Comparison of ENCODE assay signal across 21 cellular contexts in the genomic region with DNA sequence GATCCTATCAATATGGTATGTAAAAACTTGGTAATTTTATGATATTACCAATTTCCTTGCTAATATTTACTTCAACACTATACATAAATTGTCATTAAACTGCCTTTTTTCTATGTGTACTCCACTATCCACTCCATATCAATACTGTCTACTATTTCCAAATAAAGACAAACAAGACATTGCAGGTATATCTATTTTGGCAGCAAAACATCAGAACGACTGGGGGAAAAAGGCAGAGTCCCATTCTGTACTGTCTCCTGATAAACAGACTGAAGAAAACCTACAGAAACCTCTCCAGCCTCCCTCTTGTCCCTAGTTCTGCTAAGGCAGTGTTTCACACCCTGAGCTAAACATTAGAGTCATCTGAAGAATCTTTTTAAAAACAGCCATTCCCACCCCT.
A peak's percentile ranks its signal among the peaks of the same experiment; 100 is the strongest.
DNase-seq lines count a peak whose midpoint lies in the region; ATAC-seq, FAIRE-seq and TF ChIP-seq lines count a peak whose summit lies in the region.
"Had no signal": no experiment of that assay in that cellular context is flagged by ENCODE, and none has a peak within 500 bp of the region (broad histone marks: within the 10 kb centered on the region; RNA-seq: fewer than 3 reads in every experiment).

No MANE protein-coding gene starts in this region.

- H3K4me2 ChIP-seq in HepG2 (ENCODE audit: low read depth, low read length) = no peak overlapping the region
- peak overlapping the region; percentile 24; the same call in 1 of the 2 replicates for H3K4me2 ChIP-seq in OCI-LY3 (ENCODE audit: low read length)
- H3K4me2 ChIP-seq: BLaER1 had no signal

- no peak overlapping the region for H3K9ac ChIP-seq in HepG2 (ENCODE audit: insufficient read depth, low read depth, low read length)
- H3K9ac ChIP-seq in OCI-LY3 (ENCODE audit: low read length) = no peak overlapping the region
- H3K9ac ChIP-seq: BLaER1 had no signal

- intact Hi-C loops in right lobe of liver (cut with DNase I) (no loop called here), HepG2 (cut with micrococcal nuclease; ENCODE audit: unreplicated experiment) (no loop called here), thyroid gland (cut with DNase I) (no loop called here)

- FAIRE-seq in HepG2 (lab: Jason Lieb, UNC) = no peak
- FAIRE-seq: D721Med, G401.6, GM12878, GM12892, GM18507 had no signal

- no TSS peak for BruUV-seq in HepG2 (replicated peaks; lab: Mats Ljungman, UMichigan)

- TF ChIP-seq CTCF in right lobe of liver (IDR thresholded peaks at IDR 0.05) (no peak), HepG2 (CRISPR knock-in tag; IDR thresholded peaks at IDR 0.05) (no peak), OCI-LY3 (IDR thresholded peaks at IDR 0.05; ENCODE audit: low read depth, low read length) (no peak), thyroid gland (IDR thresholded peaks at IDR 0.05) (no peak)

- TF ChIP-seq RAD21 in HepG2 (CRISPR knock-in tag; IDR thresholded peaks at IDR 0.05) = no peak

- H4K20me1 ChIP-seq in HepG2 (ENCODE audit: insufficient read depth, low read length) (no peaks in the 10 kb centered on the region), OCI-LY3 (ENCODE audit: insufficient read depth, low read length) (peaks cover 35% of the 10 kb centered on the region)

- H3K36me3 ChIP-seq in right lobe of liver (peaks cover 0 to 2% (median 0%) of the 10 kb centered on the region in 4 donors), HepG2 (replicated peaks in 1 of 2; ENCODE audit: control insufficient read depth in 1 of 2, insufficient read depth in 2 of 2, low read length in 2 of 2) (peaks cover 3 to 6% of the 10 kb centered on the region in 2 experiments; a peak in 1 of 5 replicates), OCI-LY3 (replicated peaks; ENCODE audit: low read depth, low read length) (peaks cover 12% of the 10 kb centered on the region), thyroid gland (peaks cover 0 to 2% of the 10 kb centered on the region in 2 donors)

- CTCF ChIA-PET in HepG2 (lab: Yijun Ruan, JAX; ENCODE audit: low intra/inter-chr PET ratio, low total read pairs) = no interaction called here

- WGBS in right lobe of liver (ENCODE audit: insufficient coverage, low coverage, low lambda C conversion rate, missing lambda C conversion rate) = 10% methylated on average over 1 of the region's 1 CpG
- WGBS in HepG2 (ENCODE audit: low lambda C conversion rate) = 73% methylated on average over 1 of the region's 1 CpG
- 69 to 91% methylated on average over 1 of the region's 1 CpG for WGBS in thyroid gland, 2 donors

- in situ Hi-C loops in HepG2 (cut with HindIII; ENCODE audit: extremely low pct_ligation_motif_present, low pct_unique_long_range_greater_than_20kb) = no loop called here

- TF ChIP-seq POLR2A in right lobe of liver (IDR thresholded peaks at IDR 0.05) (no peak), HepG2 (IDR thresholded peaks at IDR 0.05; ENCODE audit: insufficient read depth in 1 of 2, low read depth in 2 of 2, low read length in 2 of 2) (no peak), thyroid gland (IDR thresholded peaks at IDR 0.05) (no peak)

- peak; percentile 54 to 65 (median 63) for ATAC-seq in right lobe of liver
- ATAC-seq in HepG2 = no peak
- ATAC-seq in left lobe of liver = peak; percentile 70
- ATAC-seq: GM12878 had no signal

- H3K27me3 ChIP-seq in right lobe of liver (no peaks in the 10 kb centered on the region), HepG2 (ENCODE audit: control insufficient read depth in 1 of 2, insufficient read depth in 2 of 2, low read length in 2 of 2) (no peaks in the 10 kb centered on the region), OCI-LY3 (ENCODE audit: low read depth, low read length) (no peaks in the 10 kb centered on the region), thyroid gland (no peaks in the 10 kb centered on the region)
- H3K27me3 ChIP-seq: BE2C had no signal

- DNase-seq in right lobe of liver = no peak
- DNase-seq in HepG2 (ENCODE audit: low spot score) = no peak
- DNase-seq in left lobe of liver (ENCODE audit: low spot score) = no peak
- no peak for DNase-seq in thyroid gland
- DNase-seq in NCI-H1694 (lab: John Stamatoyannopoulos, UW) = no peak
- DNase-seq: ACHN; BE2C; C1 segment of cervical spinal cord; Caco-2; Calu3; CD4-positive, alpha-beta memory T cell; CD4-positive, CD25-positive, alpha-beta regulatory T cell; DMS79 treated with DMSO at 0.1 percent for 48 hours had no signal

- no peaks in the 10 kb centered on the region for H3K79me2 ChIP-seq in HepG2 (ENCODE audit: insufficient read depth, low read length)
- H3K79me2 ChIP-seq in OCI-LY3 (ENCODE audit: low read length) = peaks cover 47% of the 10 kb centered on the region

- H3K4me3 ChIP-seq in right lobe of liver (no peak overlapping the region), HepG2 (replicated peaks in 1 of 3; ENCODE audit: insufficient read depth in 1 of 3, low read depth in 2 of 3, low read length in 3 of 3) (no peak overlapping the region), OCI-LY3 (ENCODE audit: low read length) (no peak overlapping the region), thyroid gland (replicated peaks in 1 of 3) (no peak overlapping the region)
- H3K4me3 ChIP-seq: BLaER1, GM12878 had no signal

- H3K4me1 ChIP-seq in right lobe of liver = no peaks in the 10 kb centered on the region
- H3K4me1 ChIP-seq in HepG2 (ENCODE audit: insufficient read depth, low read length) = no peaks in the 10 kb centered on the region
- peaks cover 27% of the 10 kb centered on the region for H3K4me1 ChIP-seq in OCI-LY3 (ENCODE audit: low read length)
- no peaks in the 10 kb centered on the region for H3K4me1 ChIP-seq in thyroid gland
- H3K4me1 ChIP-seq: BE2C, BLaER1, Caco-2 had no signal

- POLR2A ChIA-PET in HepG2 (lab: Yijun Ruan, JAX) = no interaction called here

- no peak overlapping the region for H2AFZ ChIP-seq in HepG2 (ENCODE audit: low read length)
- no peak overlapping the region for H2AFZ ChIP-seq in OCI-LY3 (ENCODE audit: low read depth, low read length)

- TF ChIP-seq EP300 in HepG2 (IDR thresholded peaks at IDR 0.05; ENCODE audit: low read depth in 2 of 2, low read length in 2 of 2) (no peak), HepG2 (CRISPR knock-in tag; IDR thresholded peaks at IDR 0.05; ENCODE audit: borderline replicate concordance) (no peak)

- H3K9me3 ChIP-seq in right lobe of liver (peaks cover 0 to 4% (median 0%) of the 10 kb centered on the region in 4 donors), HepG2 (ENCODE audit: low read length) (no peaks in the 10 kb centered on the region), OCI-LY3 (ENCODE audit: insufficient read depth, low read length) (no peaks in the 10 kb centered on the region), thyroid gland (no peaks in the 10 kb centered on the region)
- H3K9me3 ChIP-seq: BE2C, BLaER1, Caco-2 had no signal

- H3K27ac ChIP-seq in right lobe of liver = no peak overlapping the region
- H3K27ac ChIP-seq in HepG2 (ENCODE audit: extremely low read length, insufficient read depth, low read length) = no peak overlapping the region
- H3K27ac ChIP-seq in OCI-LY3 (ENCODE audit: low read length) = no peak overlapping the region; the same call in 1 of the 2 replicates
- H3K27ac ChIP-seq in thyroid gland = no peak overlapping the region
- H3K27ac ChIP-seq: 22Rv1, BLaER1 had no signal

TF ChIP-seq in HepG2, 621 proteins besides CTCF, POLR2A, EP300 and RAD21:
- TF ChIP-seq CREM (IDR thresholded peaks at IDR 0.05) = no peak
- no peak for TF ChIP-seq CREM (CRISPR knock-in tag; IDR thresholded peaks at IDR 0.05)
- TF ChIP-seq RBM22 (optimal IDR thresholded peaks at IDR 0.05; ENCODE audit: low read length) = no peak
- TF ChIP-seq, protein P1, sequence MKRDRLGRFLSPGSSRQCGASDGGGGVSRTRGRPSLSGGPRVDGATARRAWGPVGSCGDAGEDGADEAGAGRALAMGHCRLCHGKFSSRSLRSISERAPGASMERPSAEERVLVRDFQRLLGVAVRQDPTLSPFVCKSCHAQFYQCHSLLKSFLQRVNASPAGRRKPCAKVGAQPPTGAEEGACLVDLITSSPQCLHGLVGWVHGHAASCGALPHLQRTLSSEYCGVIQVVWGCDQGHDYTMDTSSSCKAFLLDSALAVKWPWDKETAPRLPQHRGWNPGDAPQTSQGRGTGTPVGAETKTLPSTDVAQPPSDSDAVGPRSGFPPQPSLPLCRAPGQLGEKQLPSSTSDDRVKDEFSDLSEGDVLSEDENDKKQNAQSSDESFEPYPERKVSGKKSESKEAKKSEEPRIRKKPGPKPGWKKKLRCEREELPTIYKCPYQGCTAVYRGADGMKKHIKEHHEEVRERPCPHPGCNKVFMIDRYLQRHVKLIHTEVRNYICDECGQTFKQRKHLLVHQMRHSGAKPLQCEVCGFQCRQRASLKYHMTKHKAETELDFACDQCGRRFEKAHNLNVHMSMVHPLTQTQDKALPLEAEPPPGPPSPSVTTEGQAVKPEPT (CRISPR knock-in tag; IDR thresholded peaks at IDR 0.05; ENCODE audit: low read depth) = no peak
- TF ChIP-seq TEF (CRISPR knock-in tag; IDR thresholded peaks at IDR 0.05) = no peak
- TF ChIP-seq ZBTB42 (CRISPR knock-in tag; IDR thresholded peaks at IDR 0.05) = no peak
- TF ChIP-seq NKX3-1 (CRISPR knock-in tag; IDR thresholded peaks at IDR 0.05) = no peak
- TF ChIP-seq ZNF292 (CRISPR knock-in tag; IDR thresholded peaks at IDR 0.05; ENCODE audit: borderline replicate concordance, low read depth) = no peak
- TF ChIP-seq SUZ12 (IDR thresholded peaks at IDR 0.05; ENCODE audit: low read depth, low read length) = no peak
- no peak for TF ChIP-seq ZKSCAN5 (CRISPR knock-in tag; IDR thresholded peaks at IDR 0.05)
- TF ChIP-seq ZNF816 (CRISPR knock-in tag; IDR thresholded peaks at IDR 0.05; ENCODE audit: borderline replicate concordance) = no peak
- TF ChIP-seq SAFB2 (CRISPR knock-in tag; IDR thresholded peaks at IDR 0.05; ENCODE audit: borderline replicate concordance, low read depth) = no peak
- no peak for TF ChIP-seq PHF20 (CRISPR knock-in tag; IDR thresholded peaks at IDR 0.05)
